Comparison of ENCODE assay signal across 1 cellular context in the genomic region with DNA sequence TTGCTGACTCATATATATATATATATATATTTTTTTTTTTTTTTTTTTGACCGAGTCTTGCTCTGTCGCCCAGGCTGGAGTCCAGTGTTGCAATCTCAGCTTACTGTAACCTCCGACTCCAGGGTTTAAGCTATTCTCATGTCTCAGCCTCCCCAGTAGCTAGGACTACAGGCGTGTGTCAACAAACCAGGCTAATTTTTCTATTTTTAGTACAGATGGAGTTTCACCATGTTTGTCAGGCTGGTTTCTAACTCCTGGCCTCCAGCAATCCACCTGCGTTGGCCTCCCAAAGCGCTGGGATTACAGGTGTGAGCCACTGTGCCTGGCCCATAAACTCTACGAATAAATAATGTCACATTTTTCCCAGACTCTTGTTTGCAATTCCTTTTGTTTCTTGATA.
TF ChIP-seq lines count a peak whose summit lies in the region.

No MANE protein-coding gene starts in this region.

TF ChIP-seq in HepG2, 621 proteins besides CTCF, POLR2A, EP300 and RAD21 (continued from another document and continues in another):
- TF ChIP-seq, protein P1, sequence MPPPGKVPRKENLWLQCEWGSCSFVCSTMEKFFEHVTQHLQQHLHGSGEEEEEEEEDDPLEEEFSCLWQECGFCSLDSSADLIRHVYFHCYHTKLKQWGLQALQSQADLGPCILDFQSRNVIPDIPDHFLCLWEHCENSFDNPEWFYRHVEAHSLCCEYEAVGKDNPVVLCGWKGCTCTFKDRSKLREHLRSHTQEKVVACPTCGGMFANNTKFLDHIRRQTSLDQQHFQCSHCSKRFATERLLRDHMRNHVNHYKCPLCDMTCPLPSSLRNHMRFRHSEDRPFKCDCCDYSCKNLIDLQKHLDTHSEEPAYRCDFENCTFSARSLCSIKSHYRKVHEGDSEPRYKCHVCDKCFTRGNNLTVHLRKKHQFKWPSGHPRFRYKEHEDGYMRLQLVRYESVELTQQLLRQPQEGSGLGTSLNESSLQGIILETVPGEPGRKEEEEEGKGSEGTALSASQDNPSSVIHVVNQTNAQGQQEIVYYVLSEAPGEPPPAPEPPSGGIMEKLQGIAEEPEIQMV (CRISPR knock-in tag; IDR thresholded peaks at IDR 0.05; ENCODE audit: low read depth): no peak
- TF ChIP-seq ZBTB42 (CRISPR knock-in tag; IDR thresholded peaks at IDR 0.05) (no peak), MAX (IDR thresholded peaks at IDR 0.05) (no peak; the same call in 1 of the 2 replicates), ZNF616 (CRISPR knock-in tag; IDR thresholded peaks at IDR 0.05; ENCODE audit: low read depth) (no peak), RBFOX2 (IDR thresholded peaks at IDR 0.05; ENCODE audit: low read depth, low read length) (no peak), ZNF333 (CRISPR knock-in tag; IDR thresholded peaks at IDR 0.05; ENCODE audit: borderline replicate concordance) (no peak), ZNF441 (CRISPR knock-in tag; IDR thresholded peaks at IDR 0.05; ENCODE audit: borderline replicate concordance) (no peak), PRDM10 (CRISPR knock-in tag; IDR thresholded peaks at IDR 0.05; ENCODE audit: low read depth) (peak; percentile 27; the same call in 1 of the 2 replicates), ZNF329 (CRISPR knock-in tag; IDR thresholded peaks at IDR 0.05; ENCODE audit: low read depth) (no peak), SRSF9 (IDR thresholded peaks at IDR 0.05; ENCODE audit: borderline replicate concordance, insufficient read depth, low read depth, low read length, poor library complexity, severe bottlenecking) (no peak), GTF2F1 (IDR thresholded peaks at IDR 0.05; ENCODE audit: low read length) (no peak), MIER2 (CRISPR knock-in tag; IDR thresholded peaks at IDR 0.05) (no peak), E2F5 (CRISPR knock-in tag; conservative IDR thresholded peaks at IDR 0.05) (no peak), ZNF337 (CRISPR knock-in tag; IDR thresholded peaks at IDR 0.05; ENCODE audit: borderline replicate concordance, low read depth) (no peak), ZKSCAN8 (CRISPR knock-in tag; IDR thresholded peaks at IDR 0.05; ENCODE audit: borderline replicate concordance) (no peak), HNRNPK (IDR thresholded peaks at IDR 0.05; ENCODE audit: low read depth, low read length, poor library complexity, severe bottlenecking) (no peak), THAP7 (CRISPR knock-in tag; IDR thresholded peaks at IDR 0.05) (no peak), FOSL1 (CRISPR knock-in tag; IDR thresholded peaks at IDR 0.05; ENCODE audit: borderline replicate concordance) (no peak), BRD4 (CRISPR knock-in tag; IDR thresholded peaks at IDR 0.05) (no peak), TOPORS (CRISPR knock-in tag; IDR thresholded peaks at IDR 0.05) (no peak), ZNF562 (CRISPR knock-in tag; IDR thresholded peaks at IDR 0.05; ENCODE audit: borderline replicate concordance) (no peak), U2AF1 (optimal IDR thresholded peaks at IDR 0.05; ENCODE audit: low read depth, low read length) (no peak), FOXM1 (CRISPR knock-in tag; IDR thresholded peaks at IDR 0.05) (no peak), ZNF530 (CRISPR knock-in tag; IDR thresholded peaks at IDR 0.05; ENCODE audit: low read depth) (no peak), RARG (CRISPR knock-in tag; IDR thresholded peaks at IDR 0.05; ENCODE audit: low read depth) (no peak), NBN (conservative IDR thresholded peaks at IDR 0.05) (no peak), FOXK1 (CRISPR knock-in tag; IDR thresholded peaks at IDR 0.05; ENCODE audit: borderline replicate concordance, low read depth) (peak; percentile 57; the same call in 1 of the 2 replicates), JUNB (CRISPR knock-in tag; IDR thresholded peaks at IDR 0.05; ENCODE audit: borderline replicate concordance) (no peak), ZMYM2 (CRISPR knock-in tag; IDR thresholded peaks at IDR 0.05) (no peak), NFYC (CRISPR knock-in tag; IDR thresholded peaks at IDR 0.05) (no peak), CEBPB (IDR thresholded peaks at IDR 0.05; ENCODE audit: borderline replicate concordance, low read depth, low read length) (peak; percentile 83), NAIF1 (CRISPR knock-in tag; IDR thresholded peaks at IDR 0.05; ENCODE audit: borderline replicate concordance) (no peak), HDAC1 (CRISPR knock-in tag; IDR thresholded peaks at IDR 0.05) (peak; percentile 36; the same call in 1 of the 2 replicates), NONO (IDR thresholded peaks at IDR 0.05) (no peak), NONO (CRISPR knock-in tag; conservative IDR thresholded peaks at IDR 0.05) (no peak), SP140L (CRISPR knock-in tag; IDR thresholded peaks at IDR 0.05; ENCODE audit: borderline replicate concordance) (no peak), DNMT3B (CRISPR knock-in tag; conservative IDR thresholded peaks at IDR 0.05) (no peak), ZNF17 (CRISPR knock-in tag; IDR thresholded peaks at IDR 0.05) (no peak), GZF1 (CRISPR knock-in tag; IDR thresholded peaks at IDR 0.05) (no peak), MAZ (IDR thresholded peaks at IDR 0.05; ENCODE audit: borderline replicate concordance, low read depth, low read length) (no peak), MAZ (CRISPR knock-in tag; IDR thresholded peaks at IDR 0.05; ENCODE audit: low read depth) (no peak), ZNF432 (CRISPR knock-in tag; IDR thresholded peaks at IDR 0.05; ENCODE audit: borderline replicate concordance) (no peak), ZNF138 (CRISPR knock-in tag; IDR thresholded peaks at IDR 0.05; ENCODE audit: low read depth) (no peak), ZNF121 (CRISPR knock-in tag; IDR thresholded peaks at IDR 0.05) (peak; percentile 26; the same call in 1 of the 2 replicates), ZNF335 (CRISPR knock-in tag; IDR thresholded peaks at IDR 0.05) (no peak), ZSCAN25 (CRISPR knock-in tag; IDR thresholded peaks at IDR 0.05) (no peak)
- TF ChIP-seq, protein P2, sequence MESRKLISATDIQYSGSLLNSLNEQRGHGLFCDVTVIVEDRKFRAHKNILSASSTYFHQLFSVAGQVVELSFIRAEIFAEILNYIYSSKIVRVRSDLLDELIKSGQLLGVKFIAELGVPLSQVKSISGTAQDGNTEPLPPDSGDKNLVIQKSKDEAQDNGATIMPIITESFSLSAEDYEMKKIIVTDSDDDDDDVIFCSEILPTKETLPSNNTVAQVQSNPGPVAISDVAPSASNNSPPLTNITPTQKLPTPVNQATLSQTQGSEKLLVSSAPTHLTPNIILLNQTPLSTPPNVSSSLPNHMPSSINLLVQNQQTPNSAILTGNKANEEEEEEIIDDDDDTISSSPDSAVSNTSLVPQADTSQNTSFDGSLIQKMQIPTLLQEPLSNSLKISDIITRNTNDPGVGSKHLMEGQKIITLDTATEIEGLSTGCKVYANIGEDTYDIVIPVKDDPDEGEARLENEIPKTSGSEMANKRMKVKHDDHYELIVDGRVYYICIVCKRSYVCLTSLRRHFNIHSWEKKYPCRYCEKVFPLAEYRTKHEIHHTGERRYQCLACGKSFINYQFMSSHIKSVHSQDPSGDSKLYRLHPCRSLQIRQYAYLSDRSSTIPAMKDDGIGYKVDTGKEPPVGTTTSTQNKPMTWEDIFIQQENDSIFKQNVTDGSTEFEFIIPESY (CRISPR knock-in tag; IDR thresholded peaks at IDR 0.05): no peak
- TF ChIP-seq, protein P3, sequence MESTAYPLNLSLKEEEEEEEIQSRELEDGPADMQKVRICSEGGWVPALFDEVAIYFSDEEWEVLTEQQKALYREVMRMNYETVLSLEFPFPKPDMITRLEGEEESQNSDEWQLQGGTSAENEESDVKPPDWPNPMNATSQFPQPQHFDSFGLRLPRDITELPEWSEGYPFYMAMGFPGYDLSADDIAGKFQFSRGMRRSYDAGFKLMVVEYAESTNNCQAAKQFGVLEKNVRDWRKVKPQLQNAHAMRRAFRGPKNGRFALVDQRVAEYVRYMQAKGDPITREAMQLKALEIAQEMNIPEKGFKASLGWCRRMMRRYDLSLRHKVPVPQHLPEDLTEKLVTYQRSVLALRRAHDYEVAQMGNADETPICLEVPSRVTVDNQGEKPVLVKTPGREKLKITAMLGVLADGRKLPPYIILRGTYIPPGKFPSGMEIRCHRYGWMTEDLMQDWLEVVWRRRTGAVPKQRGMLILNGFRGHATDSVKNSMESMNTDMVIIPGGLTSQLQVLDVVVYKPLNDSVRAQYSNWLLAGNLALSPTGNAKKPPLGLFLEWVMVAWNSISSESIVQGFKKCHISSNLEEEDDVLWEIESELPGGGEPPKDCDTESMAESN (CRISPR knock-in tag; conservative IDR thresholded peaks at IDR 0.05): no peak
- TF ChIP-seq, protein P4, sequence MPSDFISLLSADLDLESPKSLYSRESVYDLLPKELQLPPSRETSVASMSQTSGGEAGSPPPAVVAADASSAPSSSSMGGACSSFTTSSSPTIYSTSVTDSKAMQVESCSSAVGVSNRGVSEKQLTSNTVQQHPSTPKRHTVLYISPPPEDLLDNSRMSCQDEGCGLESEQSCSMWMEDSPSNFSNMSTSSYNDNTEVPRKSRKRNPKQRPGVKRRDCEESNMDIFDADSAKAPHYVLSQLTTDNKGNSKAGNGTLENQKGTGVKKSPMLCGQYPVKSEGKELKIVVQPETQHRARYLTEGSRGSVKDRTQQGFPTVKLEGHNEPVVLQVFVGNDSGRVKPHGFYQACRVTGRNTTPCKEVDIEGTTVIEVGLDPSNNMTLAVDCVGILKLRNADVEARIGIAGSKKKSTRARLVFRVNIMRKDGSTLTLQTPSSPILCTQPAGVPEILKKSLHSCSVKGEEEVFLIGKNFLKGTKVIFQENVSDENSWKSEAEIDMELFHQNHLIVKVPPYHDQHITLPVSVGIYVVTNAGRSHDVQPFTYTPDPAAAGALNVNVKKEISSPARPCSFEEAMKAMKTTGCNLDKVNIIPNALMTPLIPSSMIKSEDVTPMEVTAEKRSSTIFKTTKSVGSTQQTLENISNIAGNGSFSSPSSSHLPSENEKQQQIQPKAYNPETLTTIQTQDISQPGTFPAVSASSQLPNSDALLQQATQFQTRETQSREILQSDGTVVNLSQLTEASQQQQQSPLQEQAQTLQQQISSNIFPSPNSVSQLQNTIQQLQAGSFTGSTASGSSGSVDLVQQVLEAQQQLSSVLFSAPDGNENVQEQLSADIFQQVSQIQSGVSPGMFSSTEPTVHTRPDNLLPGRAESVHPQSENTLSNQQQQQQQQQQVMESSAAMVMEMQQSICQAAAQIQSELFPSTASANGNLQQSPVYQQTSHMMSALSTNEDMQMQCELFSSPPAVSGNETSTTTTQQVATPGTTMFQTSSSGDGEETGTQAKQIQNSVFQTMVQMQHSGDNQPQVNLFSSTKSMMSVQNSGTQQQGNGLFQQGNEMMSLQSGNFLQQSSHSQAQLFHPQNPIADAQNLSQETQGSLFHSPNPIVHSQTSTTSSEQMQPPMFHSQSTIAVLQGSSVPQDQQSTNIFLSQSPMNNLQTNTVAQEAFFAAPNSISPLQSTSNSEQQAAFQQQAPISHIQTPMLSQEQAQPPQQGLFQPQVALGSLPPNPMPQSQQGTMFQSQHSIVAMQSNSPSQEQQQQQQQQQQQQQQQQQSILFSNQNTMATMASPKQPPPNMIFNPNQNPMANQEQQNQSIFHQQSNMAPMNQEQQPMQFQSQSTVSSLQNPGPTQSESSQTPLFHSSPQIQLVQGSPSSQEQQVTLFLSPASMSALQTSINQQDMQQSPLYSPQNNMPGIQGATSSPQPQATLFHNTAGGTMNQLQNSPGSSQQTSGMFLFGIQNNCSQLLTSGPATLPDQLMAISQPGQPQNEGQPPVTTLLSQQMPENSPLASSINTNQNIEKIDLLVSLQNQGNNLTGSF (CRISPR knock-in tag; IDR thresholded peaks at IDR 0.05): no peak
